Comparison of ENCODE assay signal across 7 cellular contexts in genomic region chr17:68248199-68248825, GRCh38. TPM values are rescaled to one million over a fixed set of nuclear protein-coding genes. Genes with fewer than 3 reads are reported as not detected.
A peak's percentile ranks its signal among the peaks of the same experiment; 100 is the strongest.
DNase-seq lines count a peak whose midpoint lies in the region; ATAC-seq and TF ChIP-seq lines count a peak whose summit lies in the region.

No MANE protein-coding gene starts in this region.

- peaks cover 46% of the 10 kb centered on the region for H3K4me1 Mint-ChIP-seq in activated T-helper 2 cell treated with anti-CD3 and anti-CD28 coated beads, Interferon-gamma antibody, Interleukin-2, Interleukin-4, amounts not matched to agents 10 μg/mL and 5 μg/mL and 100 μg/mL, durations not matched to agents 14 hours and 24 hours and 36 hours (ENCODE audit: low read depth)

- peaks cover 4% of the 10 kb centered on the region for H3K4me1 ChIP-seq in cardiac muscle cell (ENCODE audit: low read depth)

- intact Hi-C loops in activated T-helper 2 cell treated with anti-CD3 and anti-CD28 coated beads, Interferon-gamma antibody, Interleukin-2, Interleukin-4, amounts not matched to agents 10 μg/mL and 5 μg/mL and 100 μg/mL, durations not matched to agents 14 hours and 24 hours and 36 hours (cut with micrococcal nuclease) = loop anchor here (1.0 to 5.0 kb wide), 2 partner anchors 43 to 44 kb away; partner anchors contain the start of genes ARSG and SLC16A6

- no peaks in the 10 kb centered on the region for H3K9me3 ChIP-seq in cardiac muscle cell (ENCODE audit: low read depth)

- H3K27me3 ChIP-seq in cardiac muscle cell = no peaks in the 10 kb centered on the region

- peaks cover 59% of the 10 kb centered on the region for H3K36me3 Mint-ChIP-seq in activated T-helper 2 cell treated with anti-CD3 and anti-CD28 coated beads, Interferon-gamma antibody, Interleukin-2, Interleukin-4, amounts not matched to agents 10 μg/mL and 5 μg/mL and 100 μg/mL, durations not matched to agents 14 hours and 24 hours and 36 hours (ENCODE audit: low read depth)

- DNase-seq in GM04504 (ENCODE audit: low read depth) = peak; percentile 48
- DNase-seq in Jurkat, Clone E6-1 (ENCODE audit: low read depth, low spot score) = no peak
- DNase-seq in activated T-helper 2 cell treated with anti-CD3 and anti-CD28 coated beads, Interferon-gamma antibody, Interleukin-2, Interleukin-4, amounts not matched to agents 10 μg/mL and 5 μg/mL and 100 μg/mL, durations not matched to agents 14 hours and 24 hours and 36 hours (ENCODE audit: low spot score) = no peak
- peak in 1 of 2 donors; percentile 73 for DNase-seq in cardiac muscle cell (ENCODE audit: low read depth in 1 of 2, low spot score in 1 of 2)
- peak; percentile 68 for DNase-seq in pons (ENCODE audit: low spot score)
- no peak for DNase-seq in iPS-NIHi11 (ENCODE audit: low spot score)

- H3K27ac ChIP-seq in cardiac muscle cell = peak overlapping the region; percentile 54

- no peaks in the 10 kb centered on the region for H3K27me3 Mint-ChIP-seq in activated T-helper 2 cell treated with anti-CD3 and anti-CD28 coated beads, Interferon-gamma antibody, Interleukin-2, Interleukin-4, amounts not matched to agents 10 μg/mL and 5 μg/mL and 100 μg/mL, durations not matched to agents 14 hours and 24 hours and 36 hours (ENCODE audit: low read depth)

- H3K36me3 ChIP-seq in cardiac muscle cell = peaks cover 8% of the 10 kb centered on the region

- peak overlapping the region; percentile 91 for H3K4me3 Mint-ChIP-seq in activated T-helper 2 cell treated with anti-CD3 and anti-CD28 coated beads, Interferon-gamma antibody, Interleukin-2, Interleukin-4, amounts not matched to agents 10 μg/mL and 5 μg/mL and 100 μg/mL, durations not matched to agents 14 hours and 24 hours and 36 hours (ENCODE audit: low read depth)

- H3K27ac Mint-ChIP-seq in activated T-helper 2 cell treated with anti-CD3 and anti-CD28 coated beads, Interferon-gamma antibody, Interleukin-2, Interleukin-4, amounts not matched to agents 10 μg/mL and 5 μg/mL and 100 μg/mL, durations not matched to agents 14 hours and 24 hours and 36 hours = peak overlapping the region; percentile 94

- H3K9me3 Mint-ChIP-seq in activated T-helper 2 cell treated with anti-CD3 and anti-CD28 coated beads, Interferon-gamma antibody, Interleukin-2, Interleukin-4, amounts not matched to agents 10 μg/mL and 5 μg/mL and 100 μg/mL, durations not matched to agents 14 hours and 24 hours and 36 hours = no peaks in the 10 kb centered on the region

- TF ChIP-seq CTCF in cardiac muscle cell (IDR thresholded peaks at IDR 0.05; ENCODE audit: low read depth, low read length) = no peak

- H3K4me3 ChIP-seq in Jurkat, Clone E6-1 (ENCODE audit: low read length) = peak overlapping the region; percentile 90
- peak overlapping the region; percentile 89 for H3K4me3 ChIP-seq in cardiac muscle cell

- peak; percentile 23 for ATAC-seq in GM21529 (IDR thresholded peaks at IDR 0.05; ENCODE audit: unreplicated experiment)

RNA-seq across cellular contexts. Expression of gene AMZ2, which starts 0.5 kb away (rescaled TPM):
- polyA plus RNA-seq in Jurkat, Clone E6-1 (2012; ENCODE audit: insufficient read depth, insufficient read length) = 104 TPM
- total RNA-seq in activated T-helper 2 cell treated with anti-CD3 and anti-CD28 coated beads, Interferon-gamma antibody, Interleukin-2, Interleukin-4, amounts not matched to agents 10 μg/mL and 5 μg/mL and 100 μg/mL, durations not matched to agents 14 hours and 24 hours and 36 hours = 85.9 and 111 TPM in 2 replicates
- 63.1 and 69.2 TPM in 2 replicates for total RNA-seq in cardiac muscle cell
- polyA plus RNA-seq in cardiac muscle cell = 122 and 153 TPM in 2 replicates

RNA-seq across cellular contexts. Expression of gene SLC16A6, which starts 42.6 kb away (rescaled TPM):
- polyA plus RNA-seq in Jurkat, Clone E6-1 (2012; ENCODE audit: insufficient read depth, insufficient read length) = not detected
- total RNA-seq in activated T-helper 2 cell treated with anti-CD3 and anti-CD28 coated beads, Interferon-gamma antibody, Interleukin-2, Interleukin-4, amounts not matched to agents 10 μg/mL and 5 μg/mL and 100 μg/mL, durations not matched to agents 14 hours and 24 hours and 36 hours = 3.1 and 3.4 TPM in 2 replicates
- 0.15 and 0.35 TPM in 2 replicates for total RNA-seq in cardiac muscle cell
- polyA plus RNA-seq in cardiac muscle cell = 0.09 TPM in 1 of 2 replicates, not detected in the other

RNA-seq across cellular contexts. Expression of gene ARSG, which starts 43.0 kb away (rescaled TPM):
- 4.5 TPM for polyA plus RNA-seq in Jurkat, Clone E6-1 (2012; ENCODE audit: insufficient read depth, insufficient read length)
- total RNA-seq in activated T-helper 2 cell treated with anti-CD3 and anti-CD28 coated beads, Interferon-gamma antibody, Interleukin-2, Interleukin-4, amounts not matched to agents 10 μg/mL and 5 μg/mL and 100 μg/mL, durations not matched to agents 14 hours and 24 hours and 36 hours = 7.3 and 9.6 TPM in 2 replicates
- 10.3 and 15.4 TPM in 2 replicates for total RNA-seq in cardiac muscle cell
- polyA plus RNA-seq in cardiac muscle cell = 5.6 and 9.9 TPM in 2 replicates

Comparison
In these comparisons a context has a peak if more than half of its experiments do, and no peak if none do; other contexts are left out.
1. DNase-seq: peak in GM04504 (single experiment) and pons (single experiment); none in Jurkat, Clone E6-1 (single experiment), activated T-helper 2 cell treated with anti-CD3 and anti-CD28 coated beads, Interferon-gamma antibody, Interleukin-2, Interleukin-4, amounts not matched to agents 10 μg/mL and 5 μg/mL and 100 μg/mL, durations not matched to agents 14 hours and 24 hours and 36 hours (single experiment) and iPS-NIHi11 (single experiment).